8 cellular contexts compared by ENCODE assay signal in the genomic region with DNA sequence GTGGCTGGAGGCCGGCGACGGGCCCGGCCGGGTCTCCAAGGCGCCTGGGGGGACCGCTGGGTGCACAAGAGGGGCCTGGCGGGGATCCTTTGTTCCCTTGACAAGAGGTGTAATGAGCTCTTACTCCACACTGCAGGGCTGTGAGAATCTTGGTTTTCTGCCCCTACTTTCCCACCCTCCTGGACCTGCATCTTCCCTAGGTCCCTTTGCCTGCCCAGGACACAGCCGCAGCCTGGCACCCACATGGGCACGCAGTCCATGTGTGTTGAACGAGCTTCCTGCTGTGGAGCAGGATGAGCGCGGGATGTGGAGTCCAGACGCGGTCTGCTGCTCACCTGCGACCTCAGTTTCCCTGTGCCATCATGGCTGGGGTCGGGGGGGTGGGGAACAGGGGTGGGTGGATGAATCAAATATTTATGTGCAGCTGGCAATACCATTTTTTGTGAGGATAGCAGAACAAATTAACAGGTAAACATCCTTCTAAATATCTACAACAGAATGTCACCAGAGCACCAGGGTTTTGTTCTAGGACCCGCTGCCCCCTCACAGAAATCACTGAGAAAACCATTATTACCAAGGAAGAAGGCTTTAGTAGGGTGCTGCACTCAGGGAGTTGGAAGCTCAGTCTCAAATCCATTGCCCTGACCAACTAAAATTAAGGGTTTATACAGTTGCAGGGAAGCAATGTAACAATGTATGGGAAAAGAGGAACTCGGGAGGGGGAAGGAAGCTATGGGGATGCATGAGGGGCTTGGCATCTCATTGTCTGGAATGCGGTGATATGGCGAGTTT. TPM values are rescaled to one million over a fixed set of nuclear protein-coding genes. Genes with fewer than 3 reads are reported as not detected.
DNase-seq lines count a peak whose midpoint lies in the region; ATAC-seq and TF ChIP-seq lines count a peak whose summit lies in the region.

No MANE protein-coding gene starts in this region.

- peaks cover 31 to 41% (median 35%) of the 10 kb centered on the region in 11 experiments for H3K9me3 ChIP-seq in BLaER1 treated with 17β-estradiol and CSF1 and Interleukin-3, amounts not matched to agents 10 nM and 100 nM (replicated peaks in 1 of 11)
- H3K9me3 ChIP-seq in WERI-Rb-1 (ENCODE audit: severe bottlenecking) (peaks cover 4% of the 10 kb centered on the region), left ventricle myocardium inferior (replicated peaks) (no peaks in the 10 kb centered on the region), smooth muscle cell (replicated peaks; ENCODE audit: low read depth) (no peaks in the 10 kb centered on the region)

- peak overlapping the region; percentile 87 to 98 (median 96) for H3K9ac ChIP-seq in BLaER1 treated with 17β-estradiol and CSF1 and Interleukin-3, amounts not matched to agents 10 nM and 100 nM
- no peak overlapping the region for H3K9ac ChIP-seq in smooth muscle cell (ENCODE audit: low read depth)

- ATAC-seq in GM21528 (IDR thresholded peaks at IDR 0.05; ENCODE audit: low FRiP score, unreplicated experiment): no peak

- no peaks in the 10 kb centered on the region for H3F3A ChIP-seq in smooth muscle cell (ENCODE audit: low read depth)

- H3K79me2 ChIP-seq in smooth muscle cell (ENCODE audit: low read depth): no peaks in the 10 kb centered on the region

- peak overlapping the region; percentile 67 to 96 (median 89) for H3K4me3 ChIP-seq in BLaER1 treated with 17β-estradiol and CSF1 and Interleukin-3, amounts not matched to agents 10 nM and 100 nM
- H3K4me3 ChIP-seq in H7 (ENCODE audit: insufficient read depth, low read depth, low read length) (peak overlapping the region; percentile 83), WERI-Rb-1 (ENCODE audit: low read depth, low read length) (peak overlapping the region; percentile 76), left ventricle myocardium inferior (peak overlapping the region; percentile 90), smooth muscle cell (peak overlapping the region; percentile 92)

- TF ChIP-seq CTCF in WERI-Rb-1 (IDR thresholded peaks at IDR 0.05; ENCODE audit: low read depth, low read length) (no peak), left ventricle myocardium inferior (IDR thresholded peaks at IDR 0.05; ENCODE audit: borderline replicate concordance) (peak; percentile 83), smooth muscle cell (IDR thresholded peaks at IDR 0.05; ENCODE audit: borderline replicate concordance, insufficient read depth, poor library complexity, severe bottlenecking) (peak; percentile 43)

- H3K36me3 ChIP-seq in BLaER1 treated with 17β-estradiol and CSF1 and Interleukin-3, amounts not matched to agents 10 nM and 100 nM: peaks cover 17 to 36% (median 28%) of the 10 kb centered on the region in 11 experiments
- H3K36me3 ChIP-seq in H7 (replicated peaks; ENCODE audit: control insufficient read depth, insufficient read depth, low read length): no peaks in the 10 kb centered on the region
- H3K36me3 ChIP-seq in WERI-Rb-1: peaks cover 34% of the 10 kb centered on the region
- peaks cover 11% of the 10 kb centered on the region for H3K36me3 ChIP-seq in left ventricle myocardium inferior
- H3K36me3 ChIP-seq in smooth muscle cell (ENCODE audit: low read depth): no peaks in the 10 kb centered on the region

- peaks cover 12 to 24% (median 20%) of the 10 kb centered on the region in 10 experiments for H3K4me1 ChIP-seq in BLaER1 treated with 17β-estradiol and CSF1 and Interleukin-3, amounts not matched to agents 10 nM and 100 nM
- H3K4me1 ChIP-seq in left ventricle myocardium inferior: peaks cover 37% of the 10 kb centered on the region
- peaks cover 11% of the 10 kb centered on the region for H3K4me1 ChIP-seq in smooth muscle cell (ENCODE audit: low read depth)

- DNase-seq in H7: peak; percentile 96
- no peak for DNase-seq in WERI-Rb-1
- DNase-seq in left ventricle myocardium inferior: no peak
- no peak for DNase-seq in smooth muscle cell (lab: John Stamatoyannopoulos, UW; ENCODE audit: unreplicated experiment)
- DNase-seq in UCSD-AML1 (lab: John Stamatoyannopoulos, UW; ENCODE audit: unreplicated experiment): no peak
- DNase-seq in activated gamma-delta T cell treated with Interleukin-2 at 50 U/mL for 16 hours: no peak

- peaks cover 3 to 38% (median 25%) of the 10 kb centered on the region in 11 experiments; a peak in 19 of 22 replicates for H4K20me1 ChIP-seq in BLaER1 treated with 17β-estradiol and CSF1 and Interleukin-3, amounts not matched to agents 10 nM and 100 nM
- H4K20me1 ChIP-seq in smooth muscle cell (ENCODE audit: low read depth): peaks cover 7% of the 10 kb centered on the region

- intact Hi-C loops in left ventricle myocardium inferior (cut with micrococcal nuclease): no loop called here

- peak overlapping the region; percentile 94 for H2AFZ ChIP-seq in smooth muscle cell (ENCODE audit: low read depth)

- peak overlapping the region; percentile 53 to 98 (median 90); a peak in 19 of 22 replicates for H3K4me2 ChIP-seq in BLaER1 treated with 17β-estradiol and CSF1 and Interleukin-3, amounts not matched to agents 10 nM and 100 nM
- peak overlapping the region; percentile 90 for H3K4me2 ChIP-seq in smooth muscle cell

- 50% methylated on average over 21 of the region's 21 CpGs for WGBS in smooth muscle cell (ENCODE audit: low lambda C conversion rate)

- peak overlapping the region; percentile 78 to 98 (median 96); a peak in 21 of 22 replicates for H3K27ac ChIP-seq in BLaER1 treated with 17β-estradiol and CSF1 and Interleukin-3, amounts not matched to agents 10 nM and 100 nM
- H3K27ac ChIP-seq in WERI-Rb-1 (peak overlapping the region; percentile 98), left ventricle myocardium inferior (replicated peaks) (peak overlapping the region; percentile 98), smooth muscle cell (ENCODE audit: low read depth) (no peak overlapping the region)

- no peaks in the 10 kb centered on the region for H3K27me3 ChIP-seq in BLaER1 treated with 17β-estradiol and CSF1 and Interleukin-3, amounts not matched to agents 10 nM and 100 nM
- H3K27me3 ChIP-seq in H7 (ENCODE audit: control insufficient read depth, insufficient read depth, low read length) (no peaks in the 10 kb centered on the region), WERI-Rb-1 (ENCODE audit: insufficient read depth, low read depth, severe bottlenecking) (no peaks in the 10 kb centered on the region), left ventricle myocardium inferior (ENCODE audit: low read depth) (no peaks in the 10 kb centered on the region), smooth muscle cell (ENCODE audit: low read depth) (no peaks in the 10 kb centered on the region)

RNA-seq across cellular contexts. Expression of a gene that starts 0.5 kb away (rescaled TPM):
- 85.0 and 99.4 TPM in 2 replicates for total RNA-seq in H7 (2014; rRNA removed; shearing (Covaris generic))
- 24.1 TPM for total RNA-seq in left ventricle myocardium inferior
- 29.1 and 35.3 TPM in 2 replicates for total RNA-seq in smooth muscle cell
- 20.4 and 24.7 TPM in 2 replicates for polyA plus RNA-seq in smooth muscle cell

RNA-seq across cellular contexts. Expression of a gene that starts 13.5 kb away (rescaled TPM):
- 8.8 and 11.8 TPM in 2 replicates for total RNA-seq in H7 (2014; rRNA removed; shearing (Covaris generic))
- total RNA-seq in left ventricle myocardium inferior (400 TPM), smooth muscle cell (2.1 and 7.6 TPM in 2 replicates)
- polyA plus RNA-seq in smooth muscle cell: 2.8 and 6.6 TPM in 2 replicates

RNA-seq across cellular contexts. Expression of a gene that starts 47.7 kb away (rescaled TPM):
- 13.4 and 17.3 TPM in 2 replicates for total RNA-seq in H7 (2014; rRNA removed; shearing (Covaris generic))
- total RNA-seq in left ventricle myocardium inferior (34.4 TPM), smooth muscle cell (20.7 and 20.9 TPM in 2 replicates)
- polyA plus RNA-seq in smooth muscle cell: 9.1 and 13.6 TPM in 2 replicates

Comparison
In these comparisons a context has a peak if more than half of its experiments do, and no peak if none do; other contexts are left out.
1. RNA of a gene that starts 13.5 kb away (total RNA-seq): 400 TPM in left ventricle myocardium inferior (single experiment); 8.8 to 11.8 TPM in H7 and 2.1 to 7.6 TPM in smooth muscle cell; every median in the first group is over 10 times any median in the second.
2. Peak in every context shown above with its lines, with median percentiles within 50 percentile points of each other: H3K4me3 ChIP-seq.